Comparison of ENCODE assay signal across 1 cellular context in the genomic region with DNA sequence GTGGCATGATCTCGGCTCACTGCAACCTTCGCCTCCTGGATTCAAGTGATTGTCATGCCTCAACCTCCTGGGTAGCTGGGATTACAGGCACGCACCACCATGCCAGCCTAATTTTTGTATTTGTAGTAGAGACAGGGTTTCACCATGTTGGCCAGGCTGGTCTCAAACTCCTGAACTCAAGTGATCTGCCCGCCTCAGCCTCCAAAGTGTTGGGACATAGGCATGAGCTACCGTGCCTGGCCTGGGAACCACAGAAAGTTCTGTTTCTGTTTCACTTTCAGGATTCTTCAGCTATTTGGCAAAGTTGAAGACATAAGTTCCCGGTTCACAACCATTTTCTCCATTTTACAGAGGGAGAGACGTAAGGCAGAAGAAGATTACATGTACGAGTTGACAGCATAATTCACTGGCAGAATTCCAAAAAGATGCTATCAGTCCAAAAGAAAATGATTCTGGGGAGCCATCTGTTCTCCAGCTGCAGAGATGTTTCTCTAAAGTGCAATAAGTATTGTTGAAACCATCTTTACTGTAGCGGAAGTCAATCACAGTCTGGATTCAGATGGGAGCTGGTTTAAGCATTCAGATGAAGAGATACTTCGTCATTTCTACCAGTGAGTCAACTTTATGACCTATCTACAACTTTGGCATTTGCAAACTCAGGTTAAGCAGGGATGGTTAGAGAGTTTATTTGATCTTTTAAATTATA.
A peak's percentile ranks its signal among the peaks of the same experiment; 100 is the strongest.
TF ChIP-seq lines count a peak whose summit lies in the region.

No MANE protein-coding gene starts in this region.

TF ChIP-seq in SK-N-SH treated with all-trans-retinoic acid at 6 μM for 48 hours, 23 proteins besides CTCF, POLR2A, EP300 and RAD21 (continued from another document):
- TF ChIP-seq ZNF565 (CRISPR knock-in tag; conservative IDR thresholded peaks at IDR 0.05; ENCODE audit: low read depth): no peak
- TF ChIP-seq ZNF8 (CRISPR knock-in tag; IDR thresholded peaks at IDR 0.05): no peak
- 0 out of 2 replicates have a peak, but pooled peaks have one; percentile 24 for TF ChIP-seq GLIS3 (CRISPR knock-in tag; IDR thresholded peaks at IDR 0.05)
- peak; percentile 99 for TF ChIP-seq TCF4 (CRISPR knock-in tag; IDR thresholded peaks at IDR 0.05; ENCODE audit: borderline replicate concordance)
- TF ChIP-seq, protein P1, sequence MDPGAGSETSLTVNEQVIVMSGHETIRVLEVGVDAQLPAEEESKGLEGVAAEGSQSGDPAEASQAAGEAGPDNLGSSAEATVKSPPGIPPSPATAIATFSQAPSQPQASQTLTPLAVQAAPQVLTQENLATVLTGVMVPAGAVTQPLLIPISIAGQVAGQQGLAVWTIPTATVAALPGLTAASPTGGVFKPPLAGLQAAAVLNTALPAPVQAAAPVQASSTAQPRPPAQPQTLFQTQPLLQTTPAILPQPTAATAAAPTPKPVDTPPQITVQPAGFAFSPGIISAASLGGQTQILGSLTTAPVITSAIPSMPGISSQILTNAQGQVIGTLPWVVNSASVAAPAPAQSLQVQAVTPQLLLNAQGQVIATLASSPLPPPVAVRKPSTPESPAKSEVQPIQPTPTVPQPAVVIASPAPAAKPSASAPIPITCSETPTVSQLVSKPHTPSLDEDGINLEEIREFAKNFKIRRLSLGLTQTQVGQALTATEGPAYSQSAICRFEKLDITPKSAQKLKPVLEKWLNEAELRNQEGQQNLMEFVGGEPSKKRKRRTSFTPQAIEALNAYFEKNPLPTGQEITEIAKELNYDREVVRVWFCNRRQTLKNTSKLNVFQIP (CRISPR knock-in tag; IDR thresholded peaks at IDR 0.05; ENCODE audit: borderline replicate concordance, low read depth): no peak
- TF ChIP-seq PATZ1 (CRISPR knock-in tag; IDR thresholded peaks at IDR 0.05; ENCODE audit: borderline replicate concordance): no peak
- TF ChIP-seq ISL1 (CRISPR knock-in tag; IDR thresholded peaks at IDR 0.05): peak; percentile 92
- TF ChIP-seq CSDC2 (CRISPR knock-in tag; IDR thresholded peaks at IDR 0.05): 0 out of 2 replicates have a peak, but pooled peaks have one; percentile 14
- no peak for TF ChIP-seq ZC3H10 (CRISPR knock-in tag; IDR thresholded peaks at IDR 0.05)
- TF ChIP-seq ARNTL (CRISPR knock-in tag; IDR thresholded peaks at IDR 0.05; ENCODE audit: borderline replicate concordance, low read depth): no peak
